In the genomic region with DNA sequence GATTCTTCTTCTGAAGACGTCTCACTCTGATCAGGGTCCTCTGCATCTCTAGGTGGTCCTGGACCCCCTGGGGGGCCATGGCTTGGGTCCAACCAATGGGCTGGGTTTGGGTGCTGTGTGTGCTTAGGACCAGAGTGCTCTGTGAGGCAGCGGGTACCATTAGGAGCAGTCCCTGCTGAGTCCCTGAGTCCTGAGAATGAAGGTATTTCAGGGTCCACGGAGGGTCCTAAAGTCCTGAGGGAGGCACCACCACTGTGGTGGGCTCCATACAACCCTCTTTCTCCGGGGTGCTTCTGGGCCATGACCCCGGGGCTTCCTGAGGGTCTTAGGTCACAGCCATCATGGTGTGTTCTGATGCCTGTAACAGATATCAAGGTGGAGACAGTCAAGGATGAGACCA, we compare ENCODE assay signal across 9 cellular contexts. TPM values are rescaled to one million over a fixed set of nuclear protein-coding genes. Genes with fewer than 3 reads are reported as not detected.
DNase-seq lines count a peak whose midpoint lies in the region; ATAC-seq and TF ChIP-seq lines count a peak whose summit lies in the region.
"Had no signal": no experiment of that assay in that cellular context is flagged by ENCODE, and none has a peak within 500 bp of the region (broad histone marks: within the 10 kb centered on the region; RNA-seq: fewer than 3 reads in every experiment).

No MANE protein-coding gene starts in this region.

- 0 out of 3 replicates have a peak overlapping the region, but pooled peaks have one; percentile 43 for H2BK15ac ChIP-seq in IMR-90 (ENCODE audit: low read depth, low read length)

- H3K9me3 ChIP-seq in IMR-90 (ENCODE audit: control insufficient read depth, insufficient read depth, low read length) (no peaks in the 10 kb centered on the region), breast epithelium (no peaks in the 10 kb centered on the region)

- H3K27me3 ChIP-seq in IMR-90 (ENCODE audit: control insufficient read depth, insufficient read depth, low read length) (no peaks in the 10 kb centered on the region), breast epithelium (no peaks in the 10 kb centered on the region)

- intact Hi-C loops in IMR-90 (cut with micrococcal nuclease) (no loop called here), breast epithelium (cut with DNase I; ENCODE audit: low total_unique reads) (no loop called here)

- no peaks in the 10 kb centered on the region for H3K9me3 Mint-ChIP-seq in naive B cell

- peaks cover 14% of the 10 kb centered on the region; the same call in 1 of the 2 replicates for H3K4me1 ChIP-seq in IMR-90 (ENCODE audit: control insufficient read depth, insufficient read depth, low read length)
- peaks cover 6 to 15% of the 10 kb centered on the region in 2 donors for H3K4me1 ChIP-seq in breast epithelium

- TF ChIP-seq POLR2A in IMR-90 (IDR thresholded peaks at IDR 0.05; ENCODE audit: low read depth, low read length) (no peak), breast epithelium (IDR thresholded peaks at IDR 0.05) (no peak)

- no peak overlapping the region for H3K18ac ChIP-seq in IMR-90 (ENCODE audit: low read depth, low read length)

- peak overlapping the region; percentile 78; the same call in 1 of the 2 replicates for H3K4me3 ChIP-seq in AG04449 (ENCODE audit: low read depth, low read length)
- peak overlapping the region; percentile 78; the same call in 1 of the 2 replicates for H3K4me3 ChIP-seq in IMR-90 (ENCODE audit: insufficient read depth, low read depth, low read length)
- peak overlapping the region in 2 of 3 donors; percentile 91 for H3K4me3 ChIP-seq in breast epithelium

- H3K79me1 ChIP-seq in IMR-90 (ENCODE audit: low read depth in 1 of 2, low read length in 2 of 2), result peaks cover 28 to 73% of the 10 kb centered on the region in 2 experiments

- H4K5ac ChIP-seq in IMR-90 (ENCODE audit: low read depth, low read length), result no peak overlapping the region

- peak overlapping the region; percentile 87 for H2AK5ac ChIP-seq in IMR-90 (ENCODE audit: low read depth, low read length)

- no CpG with 5 or more reads among the region's 5 CpGs for WGBS in IMR-90 (ENCODE audit: extremely low coverage in 2 of 2, insufficient read length in 1 of 2), 2 experiments

- H3K23ac ChIP-seq in IMR-90 (ENCODE audit: low read depth, low read length), result no peak overlapping the region

- in situ Hi-C loops in IMR-90 (cut with MboI; ENCODE audit: low sequenced_read_pairs), result loop anchor here (10.0 kb wide), 1 partner anchor 96 kb away; the partner anchor contains the start of gene PYM1

- no TSS peak for BruUV-seq in IMR-90 (replicated peaks; lab: Mats Ljungman, UMichigan)

- H3K4me3 Mint-ChIP-seq in naive B cell, result peak overlapping the region; percentile 95 to 99 (median 98)

- H3K4ac ChIP-seq in IMR-90 (ENCODE audit: low read depth, low read length), result peak overlapping the region; percentile 79

- peak overlapping the region; percentile 88 for H3K4me2 ChIP-seq in IMR-90 (ENCODE audit: low read depth, low read length)

- H3K27ac Mint-ChIP-seq in naive B cell, result peak overlapping the region; percentile 58 to 96 (median 92)

- no peaks in the 10 kb centered on the region for H3K27me3 Mint-ChIP-seq in naive B cell

- peak overlapping the region; percentile 93 for H2AK9ac ChIP-seq in IMR-90 (replicated peaks; ENCODE audit: low read depth, low read length, poor library complexity)

- H3K36me3 ChIP-seq in IMR-90 (ENCODE audit: control insufficient read depth, insufficient read depth, low read length), result peaks cover 9% of the 10 kb centered on the region
- no peaks in the 10 kb centered on the region for H3K36me3 ChIP-seq in breast epithelium

- no peak overlapping the region for H4K91ac ChIP-seq in IMR-90 (ENCODE audit: insufficient read depth, low read depth, low read length)

- dilution Hi-C loops in IMR-90 (cut with HindIII; ENCODE audit: low sequenced_read_pairs, unreplicated experiment), result no loop called here

- H2AFZ ChIP-seq in IMR-90 (replicated peaks; ENCODE audit: low read length, poor library complexity), result no peak overlapping the region

- no peaks in the 10 kb centered on the region for H4K20me1 ChIP-seq in IMR-90 (ENCODE audit: insufficient read depth, low read length)

- H3K27ac ChIP-seq in IMR-90 (ENCODE audit: insufficient read depth, low read length) (no peak overlapping the region), breast epithelium (peak overlapping the region; percentile 94 to 95)

- peaks cover 42 to 59% (median 47%) of the 10 kb centered on the region in 3 donors for H3K4me1 Mint-ChIP-seq in naive B cell

- CTCF ChIA-PET in AG04449 (lab: Yijun Ruan, JAX), result interaction anchor here (2.2 to 3.6 kb wide), 4 partner anchors 8 to 112 kb away, joined by 5 to 20 read pairs (median 14); partner anchors contain the start of gene PYM1
- CTCF ChIA-PET in IMR-90 (lab: Yijun Ruan, JAX), result no interaction called here

- no peak overlapping the region for H2BK120ac ChIP-seq in IMR-90 (ENCODE audit: low read depth, low read length)

- POLR2A ChIA-PET in AG04449 (lab: Yijun Ruan, JAX) (interaction anchor here (3.1 to 3.7 kb wide), 2 partner anchors 11 to 19 kb away, joined by 27 to 31 read pairs; partner anchors contain the start of genes ORMDL2 and SARNP), IMR-90 (lab: Charles Lee; ENCODE audit: unreplicated experiment) (no interaction called here)

- TF ChIP-seq RAD21 in IMR-90 (IDR thresholded peaks at IDR 0.05; ENCODE audit: low read length), result no peak

- no peak for ATAC-seq in IMR-90 (ENCODE audit: low read depth)
- no peak for ATAC-seq in naive B cell (ENCODE audit: low read depth in 2 of 2)

- no peak for TF ChIP-seq CTCF in AG04449 (IDR thresholded peaks at IDR 0.05; ENCODE audit: insufficient read depth, low read length, missing control alignments)
- no peak for TF ChIP-seq CTCF in IMR-90 (conservative IDR thresholded peaks at IDR 0.05; ENCODE audit: low read depth, low read length)
- no peak for TF ChIP-seq CTCF in breast epithelium (IDR thresholded peaks at IDR 0.05)

- DNase-seq in AG04449 (ENCODE audit: low read depth, low spot score) (no peak), IMR-90 (no peak), breast epithelium (ENCODE audit: low spot score in 2 of 2) (no peak), naive B cell (no peak), UCSD-AML1 (lab: John Stamatoyannopoulos, UW; ENCODE audit: unreplicated experiment) (no peak), anterior cingulate cortex (lab: John Stamatoyannopoulos, UW) (no peak), kidney tubule cell (ENCODE audit: low spot score) (no peak), cerebellar cortex (ENCODE audit: low spot score) (no peak)
- DNase-seq: activated CD4-positive, alpha-beta T cell treated with anti-CD3 and anti-CD28 coated beads, Interleukin-2, amount 50 U/mL, for 1 hour had no signal

- H2BK5ac ChIP-seq in IMR-90 (ENCODE audit: low read depth, low read length, poor library complexity, severe bottlenecking), result no peak overlapping the region

- H2BK20ac ChIP-seq in IMR-90 (ENCODE audit: low read depth, low read length), result no peak overlapping the region

- peaks cover 15% of the 10 kb centered on the region; the same call in 1 of the 2 replicates for H3K9me1 ChIP-seq in IMR-90 (ENCODE audit: insufficient read depth, low read length)

- H3K9ac ChIP-seq in IMR-90 (ENCODE audit: low read depth, low read length), result no peak overlapping the region

- no peak overlapping the region for H3K14ac ChIP-seq in IMR-90 (replicated peaks; ENCODE audit: low read depth, low read length)

- H4K8ac ChIP-seq in IMR-90 (ENCODE audit: low read depth in 2 of 2, low read length in 2 of 2), result peak overlapping the region; percentile 41 to 93

- no peak overlapping the region for H3K56ac ChIP-seq in IMR-90 (ENCODE audit: extremely low read depth, insufficient read depth, low read length)

- H3K36me3 Mint-ChIP-seq in naive B cell, result no peaks in the 10 kb centered on the region

TF ChIP-seq in IMR-90, 13 proteins besides CTCF, POLR2A, EP300 and RAD21 (continues in another document):
- no peak for TF ChIP-seq BHLHE40 (IDR thresholded peaks at IDR 0.05; ENCODE audit: low read depth, low read length)
- TF ChIP-seq FOS (IDR thresholded peaks at IDR 0.05; ENCODE audit: low read depth, low read length), result no peak
- TF ChIP-seq MAFK (IDR thresholded peaks at IDR 0.05; ENCODE audit: low read depth, low read length), result no peak
- no peak for TF ChIP-seq RFX5 (IDR thresholded peaks at IDR 0.05; ENCODE audit: low read depth, low read length)
- TF ChIP-seq, protein P1, sequence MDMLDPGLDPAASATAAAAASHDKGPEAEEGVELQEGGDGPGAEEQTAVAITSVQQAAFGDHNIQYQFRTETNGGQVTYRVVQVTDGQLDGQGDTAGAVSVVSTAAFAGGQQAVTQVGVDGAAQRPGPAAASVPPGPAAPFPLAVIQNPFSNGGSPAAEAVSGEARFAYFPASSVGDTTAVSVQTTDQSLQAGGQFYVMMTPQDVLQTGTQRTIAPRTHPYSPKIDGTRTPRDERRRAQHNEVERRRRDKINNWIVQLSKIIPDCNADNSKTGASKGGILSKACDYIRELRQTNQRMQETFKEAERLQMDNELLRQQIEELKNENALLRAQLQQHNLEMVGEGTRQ (IDR thresholded peaks at IDR 0.05; ENCODE audit: low read depth, low read length), result no peak

RNA-seq across cellular contexts. Expression of gene DNAJC14, which starts 1.0 kb away (rescaled TPM):
- 56.3 and 56.9 TPM in 2 replicates for total RNA-seq in IMR-90 (2012; rRNA removed)
- polyA plus RNA-seq in IMR-90 (2012; rRNA removed), result 13.3 and 19.8 TPM in 2 replicates
- polyA plus RNA-seq in IMR-90 (2012; cell fraction: cytosol; rRNA removed), result 10.2 and 10.5 TPM in 2 replicates
- polyA plus RNA-seq in IMR-90 (2012; cell fraction: nucleus; rRNA removed; ENCODE audit: low replicate concordance), result 3.8 and 6.8 TPM in 2 replicates
- total RNA-seq in breast epithelium, result 10 to 100 TPM; 31.0 to 46.2 (median 36.1) TPM
- polyA plus RNA-seq in naive B cell (ENCODE audit: low read depth in 6 of 6), result 10 to 100 TPM; 29.0 to 46.9 (median 37.4) TPM

RNA-seq across cellular contexts. Expression of gene ORMDL2, which starts 10.5 kb away (rescaled TPM):
- 20.4 and 23.3 TPM in 2 replicates for total RNA-seq in IMR-90 (2012; rRNA removed)
- 38.6 and 39.7 TPM in 2 replicates for polyA plus RNA-seq in IMR-90 (2012; rRNA removed)
- polyA plus RNA-seq in IMR-90 (2012; cell fraction: cytosol; rRNA removed), result 21.1 and 27.5 TPM in 2 replicates
- 7.7 and 16.1 TPM in 2 replicates for polyA plus RNA-seq in IMR-90 (2012; cell fraction: nucleus; rRNA removed; ENCODE audit: low replicate concordance)
- 10 to 100 TPM; 13.1 to 28.5 (median 21.0) TPM for total RNA-seq in breast epithelium
- polyA plus RNA-seq in naive B cell (ENCODE audit: low read depth in 6 of 6), result 100 to 1,000 TPM in 3 of 6 donors, 10 to 100 TPM in 3; 73.9 to 114 (median 98.1) TPM

RNA-seq across cellular contexts. Expression of gene SARNP, which starts 10.8 kb away (rescaled TPM):
- total RNA-seq in IMR-90 (2012; rRNA removed), result 46.8 and 132 TPM in 2 replicates
- 99.6 and 103 TPM in 2 replicates for polyA plus RNA-seq in IMR-90 (2012; rRNA removed)
- polyA plus RNA-seq in IMR-90 (2012; cell fraction: cytosol; rRNA removed), result 11.6 and 29.4 TPM in 2 replicates
- 3.7 and 41.2 TPM in 2 replicates for polyA plus RNA-seq in IMR-90 (2012; cell fraction: nucleus; rRNA removed; ENCODE audit: low replicate concordance)
- 10 to 100 TPM; 54.7 to 64.3 (median 55.3) TPM for total RNA-seq in breast epithelium
- polyA plus RNA-seq in naive B cell (ENCODE audit: low read depth in 6 of 6), result 100 to 1,000 TPM in 4 of 6 donors, 10 to 100 TPM in 2; 92.8 to 128 (median 106) TPM

RNA-seq across cellular contexts. Expression of gene MMP19, which starts 14.4 kb away (rescaled TPM):
- total RNA-seq in IMR-90 (2012; rRNA removed) (8.6 and 9.9 TPM in 2 replicates), breast epithelium (10 to 100 TPM; 21.9 to 50.6 (median 47.9) TPM)
- polyA plus RNA-seq in IMR-90 (2012; rRNA removed) (34.3 and 34.7 TPM in 2 replicates), naive B cell (ENCODE audit: low read depth in 6 of 6) (under 1 TPM in 1 of 6 donors, not detected in 5; 0.21 TPM)
- polyA plus RNA-seq in IMR-90 (2012; cell fraction: cytosol; rRNA removed), result 22.3 and 24.0 TPM in 2 replicates
- polyA plus RNA-seq in IMR-90 (2012; cell fraction: nucleus; rRNA removed; ENCODE audit: low replicate concordance), result 56.9 and 100 TPM in 2 replicates
